1 cellular context compared by ENCODE assay signal in genomic region chr11:6911946-6912345, GRCh38.
TF ChIP-seq lines count a peak whose summit lies in the region.

No MANE protein-coding gene starts in this region.

TF ChIP-seq in endothelial cell of umbilical vein, 7 proteins besides CTCF, POLR2A, EP300 and RAD21:
- TF ChIP-seq POLR2AphosphoS5 (IDR thresholded peaks at IDR 0.05; ENCODE audit: insufficient read depth, low read depth, low read length) (no peak), FOS (IDR thresholded peaks at IDR 0.05; ENCODE audit: borderline replicate concordance, insufficient read depth, low read length) (no peak), GATA2 (IDR thresholded peaks at IDR 0.05; ENCODE audit: insufficient read depth, insufficient read length, low read depth, low read length) (no peak), EZH2 (IDR thresholded peaks at IDR 0.05; ENCODE audit: borderline replicate concordance, low read depth, low read length, severe bottlenecking) (no peak), MAX (IDR thresholded peaks at IDR 0.05; ENCODE audit: insufficient read depth, insufficient read length) (no peak), JUN (IDR thresholded peaks at IDR 0.05; ENCODE audit: borderline replicate concordance, insufficient read depth, insufficient read length, low read depth) (no peak), MYC (IDR thresholded peaks at IDR 0.05; ENCODE audit: low read depth, low read length) (no peak)
